In the genomic region with DNA sequence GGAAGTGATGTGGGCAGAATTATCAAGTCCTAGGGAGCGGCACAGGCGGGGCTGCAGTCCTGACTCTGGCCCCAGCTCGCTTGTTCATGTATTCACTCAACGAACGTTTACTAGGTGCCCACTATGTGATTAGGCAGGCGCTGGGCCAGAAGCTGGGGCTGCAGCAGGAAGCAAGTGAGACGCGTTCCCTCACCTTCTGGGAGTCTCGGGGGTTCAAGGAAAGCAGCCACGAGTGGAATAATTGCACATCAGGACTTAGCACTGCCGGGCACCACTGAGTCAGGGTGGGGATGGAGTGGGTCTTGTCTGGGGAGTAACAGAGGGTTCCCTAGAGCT, we compare ENCODE assay signal across 9 cellular contexts. TPM values are rescaled to one million over a fixed set of nuclear protein-coding genes. Genes with fewer than 3 reads are reported as not detected.
DNase-seq lines count a peak whose midpoint lies in the region; ATAC-seq, FAIRE-seq and TF ChIP-seq lines count a peak whose summit lies in the region.
"Had no signal": no experiment of that assay in that cellular context is flagged by ENCODE, and none has a peak within 500 bp of the region (broad histone marks: within the 10 kb centered on the region; RNA-seq: fewer than 3 reads in every experiment).

No MANE protein-coding gene starts in this region.

- H3K9ac ChIP-seq in SK-N-SH: no peak overlapping the region
- no peak overlapping the region for H3K9ac ChIP-seq in MM.1S (ENCODE audit: low read length)
- H3K9ac ChIP-seq in skeletal muscle tissue (ENCODE audit: low read depth in 1 of 3, low read length in 3 of 3): peak overlapping the region in 1 of 3 donors; percentile 64
- no peak overlapping the region for H3K9ac ChIP-seq in kidney (ENCODE audit: low read length in 2 of 2)

- intact Hi-C loops in esophagus squamous epithelium (cut with DNase I) (no loop called here), kidney (cut with DNase I) (no loop called here)

- H3K4me3 ChIP-seq in SK-N-SH (ENCODE audit: low read depth in 2 of 2, low read length in 1 of 2) (peak overlapping the region; percentile 58 to 72; a peak in 2 of 4 replicates), MM.1S (ENCODE audit: low read length) (peak overlapping the region; percentile 72), esophagus squamous epithelium (peak overlapping the region; percentile 60 to 75 (median 63)), skeletal muscle tissue (ENCODE audit: low read length in 3 of 3) (peak overlapping the region in 2 of 3 donors; percentile 59 to 60), kidney (ENCODE audit: low read length in 2 of 2) (no peak overlapping the region)

- TF ChIP-seq CTCF in SK-N-SH (IDR thresholded peaks at IDR 0.05) (no peak), MM.1S (IDR thresholded peaks at IDR 0.05; ENCODE audit: low read length) (no peak), esophagus squamous epithelium (IDR thresholded peaks at IDR 0.05) (no peak), GM13977 (IDR thresholded peaks at IDR 0.05; ENCODE audit: extremely low read depth, insufficient read depth, missing control alignments) (no peak), kidney (IDR thresholded peaks at IDR 0.05; ENCODE audit: borderline replicate concordance, extremely low read depth, insufficient read depth) (no peak)

- H3K4me2 ChIP-seq in SK-N-SH (no peak overlapping the region; the same call in 1 of the 2 replicates), MM.1S (ENCODE audit: low read depth, low read length) (peak overlapping the region; percentile 94)

- TF ChIP-seq EP300 in SK-N-SH (IDR thresholded peaks at IDR 0.05; ENCODE audit: borderline replicate concordance in 1 of 2, low read depth in 1 of 2, low read length in 1 of 2): no peak

- peaks cover 11% of the 10 kb centered on the region for H3F3A ChIP-seq in SK-N-SH (replicated peaks; ENCODE audit: insufficient read depth)
- H3F3A ChIP-seq in MM.1S (ENCODE audit: insufficient read depth, low read length): no peaks in the 10 kb centered on the region

- no peaks in the 10 kb centered on the region for H3K9me2 ChIP-seq in SK-N-SH
- no peaks in the 10 kb centered on the region for H3K9me2 ChIP-seq in MM.1S (replicated peaks; ENCODE audit: insufficient read depth, low read length)

- H3K9me3 ChIP-seq in SK-N-SH: no peaks in the 10 kb centered on the region
- no peaks in the 10 kb centered on the region for H3K9me3 ChIP-seq in MM.1S (replicated peaks; ENCODE audit: insufficient read depth, low read length)
- no peaks in the 10 kb centered on the region for H3K9me3 ChIP-seq in esophagus squamous epithelium
- no peaks in the 10 kb centered on the region for H3K9me3 ChIP-seq in skeletal muscle tissue (ENCODE audit: control insufficient read depth in 3 of 3, low read length in 3 of 3)
- H3K9me3 ChIP-seq in kidney (ENCODE audit: control insufficient read depth in 1 of 2, low read length in 2 of 2): no peaks in the 10 kb centered on the region

- no peaks in the 10 kb centered on the region for H3K79me2 ChIP-seq in SK-N-SH (ENCODE audit: insufficient read depth)
- H3K79me2 ChIP-seq in MM.1S (ENCODE audit: low read length): no peaks in the 10 kb centered on the region

- H4K20me1 ChIP-seq in SK-N-SH (ENCODE audit: insufficient read depth) (no peaks in the 10 kb centered on the region), MM.1S (ENCODE audit: insufficient read depth, low read length) (no peaks in the 10 kb centered on the region)

- H3K27ac ChIP-seq in SK-N-SH (ENCODE audit: low read depth in 2 of 2, low read length in 1 of 2) (peak overlapping the region in 1 of 2 experiments; percentile 16; a peak in 1 of 4 replicates), MM.1S (ENCODE audit: low read length) (no peak overlapping the region), esophagus squamous epithelium (no peak overlapping the region), skeletal muscle tissue (ENCODE audit: low read depth, low read length) (no peak overlapping the region), kidney (ENCODE audit: low read depth in 2 of 2, low read length in 2 of 2) (no peak overlapping the region)

- H3K27me3 ChIP-seq in SK-N-SH (ENCODE audit: insufficient read depth) (no peaks in the 10 kb centered on the region), MM.1S (replicated peaks; ENCODE audit: insufficient read depth, low read length) (peaks cover 61% of the 10 kb centered on the region), esophagus squamous epithelium (peaks cover 5 to 50% (median 11%) of the 10 kb centered on the region in 4 donors), skeletal muscle tissue (ENCODE audit: control insufficient read depth in 3 of 3, insufficient read depth in 3 of 3, low read length in 3 of 3) (peaks cover 20 to 34% (median 21%) of the 10 kb centered on the region in 3 donors)

- CTCF ChIA-PET in SK-N-SH (lab: Yijun Ruan, JAX): interaction anchor here (0.6 to 1.1 kb wide), 3 partner anchors 18 to 71 kb away, joined by 3 to 4 read pairs (median 4); no protein-coding TSS in a partner anchor

- no peak for TF ChIP-seq POLR2A in esophagus squamous epithelium (IDR thresholded peaks at IDR 0.05)

- WGBS in SK-N-SH (ENCODE audit: low lambda C conversion rate): 18% methylated on average over 7 of the region's 11 CpGs
- 35 to 46% methylated on average over 10 to 11 of the region's 11 CpGs for WGBS in esophagus squamous epithelium, 2 donors

- DNase-seq in SK-N-SH (no peak), MM.1S (no peak), esophagus squamous epithelium (lab: John Stamatoyannopoulos, UW) (no peak), GM13977 (ENCODE audit: low spot score) (no peak), kidney (no peak)

- H3K4me1 ChIP-seq in SK-N-SH (ENCODE audit: control insufficient read depth in 1 of 2, insufficient read depth in 2 of 2, low read depth in 1 of 2, low read length in 1 of 2) (peaks cover 0 to 22% of the 10 kb centered on the region in 2 experiments; a peak in 1 of 4 replicates), MM.1S (ENCODE audit: low read length) (no peaks in the 10 kb centered on the region), esophagus squamous epithelium (peaks cover 14 to 43% (median 17%) of the 10 kb centered on the region in 3 donors), skeletal muscle tissue (ENCODE audit: control insufficient read depth in 3 of 3, insufficient read depth in 3 of 3, low read length in 3 of 3) (peaks cover 8 to 13% (median 9%) of the 10 kb centered on the region in 3 donors), kidney (ENCODE audit: control insufficient read depth in 1 of 2, insufficient read depth in 1 of 2, low read depth in 1 of 2, low read length in 2 of 2) (peaks cover 2 to 7% of the 10 kb centered on the region in 2 donors)

- H3K36me3 ChIP-seq in SK-N-SH (replicated peaks in 1 of 2; ENCODE audit: control insufficient read depth in 1 of 2, insufficient read depth in 2 of 2, low read length in 1 of 2) (no peaks in the 10 kb centered on the region), MM.1S (replicated peaks; ENCODE audit: insufficient read depth, low read length) (no peaks in the 10 kb centered on the region), esophagus squamous epithelium (no peaks in the 10 kb centered on the region), skeletal muscle tissue (ENCODE audit: control insufficient read depth in 3 of 3, insufficient read depth in 3 of 3, low read length in 3 of 3) (no peaks in the 10 kb centered on the region), kidney (ENCODE audit: control insufficient read depth in 1 of 2, insufficient read depth in 2 of 2, low read length in 2 of 2) (no peaks in the 10 kb centered on the region)

- no peak for FAIRE-seq in kidney (lab: Jason Lieb, UNC)

- TF ChIP-seq RAD21 in SK-N-SH (IDR thresholded peaks at IDR 0.05; ENCODE audit: low read length): no peak

- peak overlapping the region; percentile 61; the same call in 1 of the 2 replicates for H2AFZ ChIP-seq in SK-N-SH (ENCODE audit: low read depth)
- 0 out of 2 replicates have a peak overlapping the region, but pooled peaks have one; percentile 94 for H2AFZ ChIP-seq in MM.1S (ENCODE audit: low read length)

- ATAC-seq in SK-N-SH treated with all-trans-retinoic acid at 6 μM for 48 hours: no peak
- no peak for ATAC-seq in HG03457 (IDR thresholded peaks at IDR 0.05; ENCODE audit: unreplicated experiment)

- POLR2A ChIA-PET in SK-N-SH (lab: Yijun Ruan, JAX): interaction anchor here (1.0 to 1.7 kb wide), 2 partner anchors 16 to 105 kb away, joined by 3 to 4 read pairs; a partner anchor contains a TSS

- in situ Hi-C loops in GM13977 (cut with MboI; ENCODE audit: low pct_unique_long_range_greater_than_20kb, low sequenced_read_pairs, unreplicated experiment): no loop called here

TF ChIP-seq in SK-N-SH, 30 proteins besides CTCF, POLR2A, EP300 and RAD21 (continues in another document):
- TF ChIP-seq TAF1 (IDR thresholded peaks at IDR 0.05; ENCODE audit: borderline replicate concordance, low read depth, low read length): no peak

TF ChIP-seq in SK-N-SH treated with all-trans-retinoic acid at 6 μM for 48 hours, 23 proteins besides CTCF, POLR2A, EP300 and RAD21 (continues in another document):
- TF ChIP-seq ZFP3 (CRISPR knock-in tag; IDR thresholded peaks at IDR 0.05): no peak
- no peak for TF ChIP-seq ESRRG (CRISPR knock-in tag; IDR thresholded peaks at IDR 0.05)
- no peak for TF ChIP-seq ZNF8 (CRISPR knock-in tag; IDR thresholded peaks at IDR 0.05)
- TF ChIP-seq ZC3H10 (CRISPR knock-in tag; IDR thresholded peaks at IDR 0.05): no peak
- no peak for TF ChIP-seq OSR1 (CRISPR knock-in tag; IDR thresholded peaks at IDR 0.05)
- no peak for TF ChIP-seq CSDC2 (CRISPR knock-in tag; IDR thresholded peaks at IDR 0.05)

RNA-seq across cellular contexts. Expression of a gene that starts 2.5 kb away (rescaled TPM):
- 2.0 and 3.2 TPM in 2 replicates for polyA plus RNA-seq in SK-N-SH (2012; rRNA removed)
- 1.0 and 2.3 TPM in 2 replicates for polyA plus RNA-seq in SK-N-SH (2012; cell fraction: cytosol; rRNA removed)
- polyA plus RNA-seq in SK-N-SH (2012; cell fraction: nucleus; rRNA removed): 10.9 and 13.2 TPM in 2 replicates
- 1 to 10 TPM; 2.1 to 7.8 (median 2.8) TPM for total RNA-seq in esophagus squamous epithelium
- total RNA-seq in skeletal muscle tissue: not detected
- 8.4 TPM for total RNA-seq in kidney
- polyA plus RNA-seq in kidney (ENCODE audit: insufficient read depth, low read depth, low replicate concordance): 4.2 TPM

RNA-seq across cellular contexts. Expression of a gene that starts 37.9 kb away (rescaled TPM):
- polyA plus RNA-seq in SK-N-SH (2012; rRNA removed) (0.86 and 0.92 TPM in 2 replicates), kidney (ENCODE audit: insufficient read depth, low read depth, low replicate concordance) (2.3 TPM)
- polyA plus RNA-seq in SK-N-SH (2012; cell fraction: cytosol; rRNA removed): 0.40 and 0.50 TPM in 2 replicates
- 0.14 and 0.33 TPM in 2 replicates for polyA plus RNA-seq in SK-N-SH (2012; cell fraction: nucleus; rRNA removed)
- total RNA-seq in esophagus squamous epithelium (100 to 1,000 TPM in 2 of 4 donors, 10 to 100 TPM in 2; 84.8 to 253 (median 150) TPM), skeletal muscle tissue (not detected), kidney (2.3 TPM)
- total RNA-seq: renal cortical epithelial cell had no signal

RNA-seq across cellular contexts. Expression of a gene that starts 44.9 kb away (rescaled TPM):
- polyA plus RNA-seq in SK-N-SH (2012; rRNA removed) (69.5 and 77.6 TPM in 2 replicates), kidney (ENCODE audit: insufficient read depth, low read depth, low replicate concordance) (51.0 TPM)
- 42.6 and 43.6 TPM in 2 replicates for polyA plus RNA-seq in SK-N-SH (2012; cell fraction: cytosol; rRNA removed)
- polyA plus RNA-seq in SK-N-SH (2012; cell fraction: nucleus; rRNA removed): 308 and 364 TPM in 2 replicates
- total RNA-seq in esophagus squamous epithelium (100 to 1,000 TPM in 1 of 4 donors, 10 to 100 TPM in 3; 40.8 to 101 (median 47.8) TPM), skeletal muscle tissue (33.4 TPM), kidney (96.1 TPM)

RNA-seq across cellular contexts. Expression of a gene that starts 58.7 kb away (rescaled TPM):
- 1.1 and 1.2 TPM in 2 replicates for polyA plus RNA-seq in SK-N-SH (2012; rRNA removed)
- polyA plus RNA-seq in SK-N-SH (2012; cell fraction: cytosol; rRNA removed): 0.54 and 0.93 TPM in 2 replicates
- polyA plus RNA-seq in SK-N-SH (2012; cell fraction: nucleus; rRNA removed): 6.1 and 7.2 TPM in 2 replicates
- 1 to 10 TPM in 1 of 4 donors, under 1 TPM in 3; 0.57 to 1.3 (median 0.92) TPM for total RNA-seq in esophagus squamous epithelium
- total RNA-seq in skeletal muscle tissue: 1.0 TPM
- 1.0 TPM for total RNA-seq in kidney
- 0.28 TPM for polyA plus RNA-seq in kidney (ENCODE audit: insufficient read depth, low read depth, low replicate concordance)

Comparison
In these comparisons a context has a peak if more than half of its experiments do, and no peak if none do; other contexts are left out.
1. H3K4me3 ChIP-seq: peak in SK-N-SH (2 of 2), MM.1S (single experiment), esophagus squamous epithelium (4 of 4) and skeletal muscle tissue (2 of 3); none in kidney (0 of 2).
2. RNA of a gene that starts 37.9 kb away (total RNA-seq): 84.8 to 253 TPM in esophagus squamous epithelium; 2.3 TPM in kidney (single experiment) and not detected in skeletal muscle tissue (single experiment); every median in the first group is over 10 times any median in the second.